37 cellular contexts compared by ENCODE assay signal in genomic region chr3:44398853-44399252, GRCh38.
DNase-seq lines count a peak whose midpoint lies in the region; ATAC-seq, FAIRE-seq and TF ChIP-seq lines count a peak whose summit lies in the region.
"Had no signal": no experiment of that assay in that cellular context is flagged by ENCODE, and none has a peak within 500 bp of the region (broad histone marks: within the 10 kb centered on the region; RNA-seq: fewer than 3 reads in every experiment).

No MANE protein-coding gene starts in this region.

- FAIRE-seq in endothelial cell of umbilical vein (lab: Jason Lieb, UNC) = peak; percentile 28
- FAIRE-seq: A204.1, A549, D721Med had no signal

- no peak overlapping the region for H4K8ac ChIP-seq in mesenchymal stem cell (ENCODE audit: low read length)

- H3K4me2 ChIP-seq in endothelial cell of umbilical vein (ENCODE audit: insufficient read depth, low read length) (no peak overlapping the region), mesenchymal stem cell (ENCODE audit: low read length, poor library complexity, severe bottlenecking) (no peak overlapping the region)
- H3K4me2 ChIP-seq: A549; BLaER1; BLaER1 treated with 17β-estradiol and CSF1 and Interleukin-3, amounts not matched to agents 10 nM and 100 nM had no signal

- H3K23ac ChIP-seq in mesenchymal stem cell (ENCODE audit: low read length in 2 of 2) = no peak overlapping the region

- no peak for TF ChIP-seq POLR2A in endothelial cell of umbilical vein (IDR thresholded peaks at IDR 0.05; ENCODE audit: low read depth, low read length)

- intact Hi-C loops in left ventricle myocardium superior (cut with micrococcal nuclease) = no loop called here
- intact Hi-C loops in heart right ventricle (cut with DNase I) = no loop called here
- intact Hi-C loops in right cardiac atrium (cut with DNase I) = no loop called here
- intact Hi-C loops in left cardiac atrium (cut with DNase I) = no loop called here
- intact Hi-C loops in endothelial cell of umbilical vein (cut with micrococcal nuclease) = no loop called here

- no peaks in the 10 kb centered on the region for H3K27me3 Mint-ChIP-seq in effector memory CD8-positive, alpha-beta T cell
- H3K27me3 Mint-ChIP-seq: B cell; CD4-positive, alpha-beta memory T cell; CD4-positive, alpha-beta T cell; CD4-positive, CD25-positive, alpha-beta regulatory T cell; CD8-positive, alpha-beta memory T cell had no signal

- H3K4me3 Mint-ChIP-seq in effector memory CD8-positive, alpha-beta T cell = no peak overlapping the region
- H3K4me3 Mint-ChIP-seq: B cell; CD14-positive monocyte; CD4-positive, alpha-beta memory T cell; CD4-positive, alpha-beta T cell; CD4-positive, CD25-positive, alpha-beta regulatory T cell; CD8-positive, alpha-beta memory T cell; CD8-positive, alpha-beta T cell had no signal

- H3K4ac ChIP-seq in mesenchymal stem cell (ENCODE audit: low read depth in 1 of 2, low read length in 2 of 2) = no peak overlapping the region

- CTCF ChIA-PET in endothelial cell of umbilical vein (lab: Charles Lee) = no interaction called here

- H3K27ac ChIP-seq in heart right ventricle (no peak overlapping the region), right cardiac atrium (ENCODE audit: low read length) (no peak overlapping the region), endothelial cell of umbilical vein (ENCODE audit: insufficient read depth, low read depth, low read length) (no peak overlapping the region), mesenchymal stem cell (ENCODE audit: low read length, poor library complexity, severe bottlenecking) (no peak overlapping the region)
- H3K27ac ChIP-seq: 22Rv1; A549; BLaER1; BLaER1 treated with 17β-estradiol and CSF1 and Interleukin-3, amounts not matched to agents 10 nM and 100 nM; C4-2B had no signal

- H2BK120ac ChIP-seq in mesenchymal stem cell (ENCODE audit: low read depth, low read length) = no peak overlapping the region

- no peaks in the 10 kb centered on the region for H3K4me1 Mint-ChIP-seq in effector memory CD8-positive, alpha-beta T cell (ENCODE audit: low read depth in 2 of 2)
- H3K4me1 Mint-ChIP-seq: B cell; CD14-positive monocyte; CD4-positive, alpha-beta memory T cell; CD4-positive, CD25-positive, alpha-beta regulatory T cell; CD8-positive, alpha-beta memory T cell had no signal

- H2BK12ac ChIP-seq in mesenchymal stem cell (ENCODE audit: low read length in 2 of 2) = no peak overlapping the region

- ATAC-seq in left ventricle myocardium superior (peak; percentile 51), heart right ventricle (no peak), right cardiac atrium (peak; percentile 45 to 51), left cardiac atrium (no peak)
- no peak for ATAC-seq in effector memory CD8-positive, alpha-beta T cell (replicated peaks)
- ATAC-seq: A549; CD8-positive, alpha-beta T cell had no signal

- peaks cover 7% of the 10 kb centered on the region for H3K36me3 Mint-ChIP-seq in effector memory CD8-positive, alpha-beta T cell (ENCODE audit: insufficient read depth)

- no peaks in the 10 kb centered on the region for H3K79me1 ChIP-seq in mesenchymal stem cell (replicated peaks; ENCODE audit: low read length, poor library complexity, severe bottlenecking)

- H2BK5ac ChIP-seq in mesenchymal stem cell (ENCODE audit: low read depth, low read length, poor library complexity, severe bottlenecking) = no peak overlapping the region

- H3K9me3 ChIP-seq in heart right ventricle (no peaks in the 10 kb centered on the region), right cardiac atrium (ENCODE audit: control insufficient read depth, low read length) (no peaks in the 10 kb centered on the region), endothelial cell of umbilical vein (replicated peaks; ENCODE audit: control insufficient read depth, insufficient read depth, low read length) (no peaks in the 10 kb centered on the region), mesenchymal stem cell (ENCODE audit: control insufficient read depth, low read length) (no peaks in the 10 kb centered on the region)
- H3K9me3 ChIP-seq: A549; BE2C; BLaER1; BLaER1 treated with 17β-estradiol and CSF1 and Interleukin-3, amounts not matched to agents 10 nM and 100 nM; Caco-2 had no signal

- H4K91ac ChIP-seq in mesenchymal stem cell (ENCODE audit: low read length) = no peak overlapping the region

- H3K14ac ChIP-seq in mesenchymal stem cell (ENCODE audit: low read length in 2 of 2) = no peak overlapping the region

- H2AK5ac ChIP-seq in mesenchymal stem cell (ENCODE audit: low read length, severe bottlenecking) = no peak overlapping the region

- H3K9me1 ChIP-seq in endothelial cell of umbilical vein (replicated peaks; ENCODE audit: control insufficient read depth, extremely low read depth, insufficient read depth, low read length) = no peaks in the 10 kb centered on the region

- no peak overlapping the region for H2BK15ac ChIP-seq in mesenchymal stem cell (ENCODE audit: low read depth, poor library complexity, severe bottlenecking)

- POLR2A ChIA-PET in endothelial cell of umbilical vein (lab: Charles Lee) = no interaction called here

- no peak overlapping the region for H2AFZ ChIP-seq in endothelial cell of umbilical vein (ENCODE audit: low read depth, low read length)
- H2AFZ ChIP-seq in mesenchymal stem cell (ENCODE audit: low read depth, low read length) = no peak overlapping the region

- no peaks in the 10 kb centered on the region for H3K79me2 ChIP-seq in endothelial cell of umbilical vein (ENCODE audit: control insufficient read depth, insufficient read depth, low read length)

- no peak for DNase-seq in left ventricle myocardium superior
- no peak for DNase-seq in heart right ventricle
- no peak for DNase-seq in right cardiac atrium
- DNase-seq in left cardiac atrium = no peak
- DNase-seq in dermis microvascular lymphatic vessel endothelial cell (ENCODE audit: low read depth in 2 of 2) = peak; percentile 11 to 17
- no peak for DNase-seq in endothelial cell of umbilical vein (ENCODE audit: low read depth, low spot score)
- no peak for DNase-seq in mesenchymal stem cell
- no peak for DNase-seq in effector memory CD8-positive, alpha-beta T cell
- DNase-seq: 8988T; ACHN; AML-193; BE2C; C1 segment of cervical spinal cord; Caco-2; Calu3; CD4-positive, alpha-beta memory T cell; CD4-positive, alpha-beta T cell; CD4-positive, CD25-positive, alpha-beta regulatory T cell; CD8-positive, alpha-beta memory T cell; CD8-positive, alpha-beta T cell; COR-L47; DMS 273 treated with DMSO at 0.1 percent for 48 hours; DMS153; DMS53; DMS79; DMS79 treated with DMSO at 0.1 percent for 48 hours; DND-41; EL had no signal

- no peak for TF ChIP-seq CTCF in heart right ventricle (IDR thresholded peaks at IDR 0.05)
- no peak for TF ChIP-seq CTCF in endothelial cell of umbilical vein (IDR thresholded peaks at IDR 0.05; ENCODE audit: extremely low read depth in 1 of 2, insufficient read depth in 1 of 2, low read depth in 1 of 2, low read length in 2 of 2)

- H3K9ac ChIP-seq in endothelial cell of umbilical vein (replicated peaks; ENCODE audit: extremely low read depth, insufficient read depth, low read length) = no peak overlapping the region
- H3K9ac ChIP-seq in mesenchymal stem cell (ENCODE audit: low read length) = no peak overlapping the region
- H3K9ac ChIP-seq: BLaER1; BLaER1 treated with 17β-estradiol and CSF1 and Interleukin-3, amounts not matched to agents 10 nM and 100 nM had no signal

- dilution Hi-C loops in endothelial cell of umbilical vein (cut with MboI; ENCODE audit: extremely low pct_ligation_motif_present, low sequenced_read_pairs) = no loop called here

- H3K9me3 Mint-ChIP-seq in effector memory CD8-positive, alpha-beta T cell = no peaks in the 10 kb centered on the region
- H3K9me3 Mint-ChIP-seq: CD4-positive, alpha-beta memory T cell; CD4-positive, alpha-beta T cell; CD4-positive, CD25-positive, alpha-beta regulatory T cell; CD8-positive, alpha-beta memory T cell; CD8-positive, alpha-beta T cell had no signal

- 70 to 73% methylated on average over 4 of the region's 4 CpGs for WGBS in heart right ventricle, 2 donors
- WGBS in right cardiac atrium = 57% methylated on average over 4 of the region's 4 CpGs
- WGBS in mesenchymal stem cell = 100% methylated on average over 4 of the region's 4 CpGs

- H3K18ac ChIP-seq in mesenchymal stem cell (ENCODE audit: low read depth in 1 of 2, low read length in 2 of 2) = no peak overlapping the region

- no peaks in the 10 kb centered on the region for H4K20me1 ChIP-seq in endothelial cell of umbilical vein (replicated peaks; ENCODE audit: control insufficient read depth, extremely low read depth, insufficient read depth, low read length)
- H4K20me1 ChIP-seq: BLaER1; BLaER1 treated with 17β-estradiol and CSF1 and Interleukin-3, amounts not matched to agents 10 nM and 100 nM had no signal

- no TSS peak for BruUV-seq in endothelial cell of umbilical vein (replicated peaks; lab: Mats Ljungman, UMichigan)

- H3K36me3 ChIP-seq in heart right ventricle (peaks cover 0 to 62% (median 0%) of the 10 kb centered on the region in 9 donors), endothelial cell of umbilical vein (ENCODE audit: control insufficient read depth in 2 of 2, extremely low read depth in 1 of 2, insufficient read depth in 2 of 2, low read length in 2 of 2) (peaks cover 0 to 3% of the 10 kb centered on the region in 2 experiments), mesenchymal stem cell (ENCODE audit: control insufficient read depth in 1 of 2, insufficient read depth in 2 of 2, low read depth in 1 of 2, low read length in 2 of 2) (peaks cover 19 to 25% of the 10 kb centered on the region in 2 experiments)
- H3K36me3 ChIP-seq: BE2C had no signal

- H3K4me1 ChIP-seq in heart right ventricle (peaks cover 0 to 9% (median 0%) of the 10 kb centered on the region in 9 donors), right cardiac atrium (ENCODE audit: control insufficient read depth, insufficient read depth, low read length) (no peaks in the 10 kb centered on the region), endothelial cell of umbilical vein (ENCODE audit: control insufficient read depth, extremely low read depth, insufficient read depth, low read length) (no peaks in the 10 kb centered on the region), mesenchymal stem cell (ENCODE audit: control insufficient read depth, insufficient read depth, low read depth, low read length) (no peaks in the 10 kb centered on the region)
- H3K4me1 ChIP-seq: A549; BE2C; BLaER1; BLaER1 treated with 17β-estradiol and CSF1 and Interleukin-3, amounts not matched to agents 10 nM and 100 nM had no signal

- no peaks in the 10 kb centered on the region for H3K27me3 ChIP-seq in heart right ventricle
- no peaks in the 10 kb centered on the region for H3K27me3 ChIP-seq in right cardiac atrium (ENCODE audit: control insufficient read depth, insufficient read depth)
- no peaks in the 10 kb centered on the region for H3K27me3 ChIP-seq in endothelial cell of umbilical vein (ENCODE audit: control insufficient read depth in 2 of 2, insufficient read depth in 2 of 2, low read length in 2 of 2)
- H3K27me3 ChIP-seq in mesenchymal stem cell (ENCODE audit: control insufficient read depth in 1 of 2, insufficient read depth in 1 of 2, low read length in 2 of 2) = no peaks in the 10 kb centered on the region
- H3K27me3 ChIP-seq: BE2C; BLaER1; BLaER1 treated with 17β-estradiol and CSF1 and Interleukin-3, amounts not matched to agents 10 nM and 100 nM had no signal

- no peak overlapping the region for H3K4me3 ChIP-seq in heart right ventricle
- H3K4me3 ChIP-seq in right cardiac atrium (ENCODE audit: low read length) = no peak overlapping the region
- no peak overlapping the region for H3K4me3 ChIP-seq in endothelial cell of umbilical vein (replicated peaks in 1 of 3; ENCODE audit: insufficient read depth in 1 of 3, low read depth in 1 of 3, low read length in 3 of 3)
- no peak overlapping the region for H3K4me3 ChIP-seq in mesenchymal stem cell (ENCODE audit: insufficient read depth in 1 of 2, low read depth in 1 of 2, low read length in 2 of 2)
- H3K4me3 ChIP-seq: A549; BLaER1; BLaER1 treated with 17β-estradiol and CSF1 and Interleukin-3, amounts not matched to agents 10 nM and 100 nM had no signal

- H3K27ac Mint-ChIP-seq in effector memory CD8-positive, alpha-beta T cell = no peak overlapping the region
- H3K27ac Mint-ChIP-seq: B cell; CD4-positive, alpha-beta memory T cell; CD4-positive, alpha-beta T cell; CD4-positive, CD25-positive, alpha-beta regulatory T cell; CD8-positive, alpha-beta T cell had no signal

Comparison
In these comparisons a context has a peak if more than half of its experiments do, and no peak if none do; other contexts are left out.
1. ATAC-seq: peak in left ventricle myocardium superior (single experiment) and right cardiac atrium (2 of 2); none in heart right ventricle (0 of 8), left cardiac atrium (0 of 2) and effector memory CD8-positive, alpha-beta T cell (single experiment).
2. DNase-seq: peak in dermis microvascular lymphatic vessel endothelial cell (2 of 2); none in left ventricle myocardium superior (single experiment), heart right ventricle (0 of 2), right cardiac atrium (0 of 3), left cardiac atrium (single experiment), endothelial cell of umbilical vein (single experiment), mesenchymal stem cell (single experiment) and effector memory CD8-positive, alpha-beta T cell (0 of 3).